In genomic region chr14:90256354-90257131, GRCh38 we compare ENCODE assay signal across 1 cellular context.
TF ChIP-seq lines count a peak whose summit lies in the region.

Gene PSMC1, plus strand, starts transcription at chr14:90256553. Its CDS starts 45 bp downstream, at chr14:90256598.

TF ChIP-seq in GM12878, 131 proteins besides CTCF, POLR2A, EP300 and RAD21 (continued from another document and continues in another):
- TF ChIP-seq ZNF687 (IDR thresholded peaks at IDR 0.05), result peak; percentile 51
- peak; percentile 7; the same call in 1 of the 2 replicates for TF ChIP-seq NR2C1 (IDR thresholded peaks at IDR 0.05)
- TF ChIP-seq ZBTB40 (IDR thresholded peaks at IDR 0.05; ENCODE audit: borderline replicate concordance), result peak; percentile 95
- TF ChIP-seq HDAC2 (IDR thresholded peaks at IDR 0.05), result no peak
- no peak for TF ChIP-seq BCL3 (IDR thresholded peaks at IDR 0.05; ENCODE audit: borderline replicate concordance, insufficient read depth, low read depth, low read length, poor library complexity, severe bottlenecking)
- TF ChIP-seq ZBTB4 (CRISPR knock-in tag; IDR thresholded peaks at IDR 0.05), result no peak
- no peak for TF ChIP-seq MTA2 (IDR thresholded peaks at IDR 0.05; ENCODE audit: low read depth)
- TF ChIP-seq TCF12 (IDR thresholded peaks at IDR 0.05; ENCODE audit: low read depth, low read length), result no peak
- TF ChIP-seq ATF7 (IDR thresholded peaks at IDR 0.05; ENCODE audit: low read depth), result 0 out of 2 replicates have a peak, but pooled peaks have one; percentile 19
- TF ChIP-seq STAT3 (IDR thresholded peaks at IDR 0.05; ENCODE audit: low read depth, low read length), result no peak
- no peak for TF ChIP-seq EGR1 (IDR thresholded peaks at IDR 0.05; ENCODE audit: borderline replicate concordance in 1 of 2, low read depth in 2 of 2, low read length in 2 of 2)
- no peak for TF ChIP-seq CHD2 (IDR thresholded peaks at IDR 0.05; ENCODE audit: borderline replicate concordance, low read depth, low read length)
- no peak for TF ChIP-seq KLF5 (IDR thresholded peaks at IDR 0.05; ENCODE audit: partially characterized antibody)
- peak; percentile 58; the same call in 1 of the 2 replicates for TF ChIP-seq CBFB (IDR thresholded peaks at IDR 0.05; ENCODE audit: low read depth)
- TF ChIP-seq GATAD2B (conservative IDR thresholded peaks at IDR 0.05; ENCODE audit: low read depth), result peak; percentile 38; the same call in 1 of the 2 replicates
- peak; percentile 59 for TF ChIP-seq E2F8 (IDR thresholded peaks at IDR 0.05; ENCODE audit: low read depth, partially characterized antibody)
- no peak for TF ChIP-seq MEF2B (IDR thresholded peaks at IDR 0.05; ENCODE audit: partially characterized antibody, poor library complexity, severe bottlenecking)
- no peak for TF ChIP-seq ZBTB33 (IDR thresholded peaks at IDR 0.05)
- no peak for TF ChIP-seq KDM1A (IDR thresholded peaks at IDR 0.05; ENCODE audit: borderline replicate concordance)
- TF ChIP-seq DPF2 (IDR thresholded peaks at IDR 0.05), result no peak
- TF ChIP-seq EED (IDR thresholded peaks at IDR 0.05; ENCODE audit: low read depth), result no peak
- TF ChIP-seq ZNF217 (IDR thresholded peaks at IDR 0.05), result no peak
- TF ChIP-seq PKNOX1 (IDR thresholded peaks at IDR 0.05), result peak; percentile 34; the same call in 1 of the 2 replicates
- TF ChIP-seq USF2 (IDR thresholded peaks at IDR 0.05; ENCODE audit: borderline replicate concordance, low read depth, low read length), result no peak
- TF ChIP-seq TCF7 (IDR thresholded peaks at IDR 0.05; ENCODE audit: borderline replicate concordance), result no peak
- TF ChIP-seq POU2F2 (IDR thresholded peaks at IDR 0.05; ENCODE audit: borderline replicate concordance, low read depth, low read length), result 0 out of 3 replicates have a peak, but pooled peaks have one; percentile 60
- no peak for TF ChIP-seq TCF3 (IDR thresholded peaks at IDR 0.05; ENCODE audit: borderline replicate concordance, insufficient read depth, low read depth, low read length)
- TF ChIP-seq E2F4 (IDR thresholded peaks at IDR 0.05; ENCODE audit: low read depth, low read length), result no peak
- no peak for TF ChIP-seq MYC (IDR thresholded peaks at IDR 0.05; ENCODE audit: insufficient read depth, insufficient read length, insufficient replicate concordance, low read length, severe bottlenecking)
- TF ChIP-seq CBX5 (IDR thresholded peaks at IDR 0.05; ENCODE audit: low read depth), result peak; percentile 78; the same call in 1 of the 2 replicates
- TF ChIP-seq MLLT1 (IDR thresholded peaks at IDR 0.05), result peak; percentile 94
- TF ChIP-seq RFX5 (IDR thresholded peaks at IDR 0.05; ENCODE audit: low read depth, low read length), result no peak
